In the genomic region with DNA sequence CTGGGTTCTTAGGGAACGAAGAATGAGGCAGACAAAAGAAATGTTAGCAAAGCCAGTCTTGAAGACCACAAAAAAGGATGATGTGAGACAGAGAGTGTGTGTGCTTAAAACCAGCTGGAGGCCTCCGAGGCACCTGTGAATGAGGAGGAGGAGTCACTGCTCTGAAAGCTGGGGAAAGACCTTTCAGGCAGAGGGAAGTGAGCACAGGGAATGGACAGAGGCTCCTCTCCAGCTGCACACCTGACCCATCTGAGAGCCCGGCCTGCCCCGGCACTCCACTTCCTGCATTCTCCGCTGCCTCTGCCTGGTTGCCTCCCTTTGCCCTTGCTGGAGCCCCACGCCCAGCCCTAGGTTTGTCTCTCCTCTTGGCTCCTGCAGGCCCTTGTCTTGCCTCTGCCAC, we compare ENCODE assay signal across 20 cellular contexts. TPM values are rescaled to one million over a fixed set of nuclear protein-coding genes. Genes with fewer than 3 reads are reported as not detected.
DNase-seq lines count a peak whose midpoint lies in the region; ATAC-seq, FAIRE-seq and TF ChIP-seq lines count a peak whose summit lies in the region.
"Had no signal": no experiment of that assay in that cellular context is flagged by ENCODE, and none has a peak within 500 bp of the region (broad histone marks: within the 10 kb centered on the region; RNA-seq: fewer than 3 reads in every experiment).

No MANE protein-coding gene starts in this region.

- no peak overlapping the region for H3K27ac ChIP-seq in CD4-positive, CD25-positive, alpha-beta regulatory T cell (ENCODE audit: insufficient read depth, low read length, poor library complexity, severe bottlenecking)
- H3K27ac ChIP-seq in DND-41 (ENCODE audit: low read length): no peak overlapping the region
- no peak overlapping the region for H3K27ac ChIP-seq in kidney (ENCODE audit: low read depth in 2 of 2, low read length in 2 of 2)
- H3K27ac ChIP-seq: heart left ventricle, pancreas, transverse colon, WERI-Rb-1 had no signal

- no peaks in the 10 kb centered on the region for H4K20me1 ChIP-seq in DND-41 (ENCODE audit: insufficient read depth, low read length)

- peak overlapping the region in 2 of 3 donors; percentile 53 to 71 for H3K27ac Mint-ChIP-seq in CD4-positive, CD25-positive, alpha-beta regulatory T cell
- H3K27ac Mint-ChIP-seq: activated CD4-positive, alpha-beta memory T cell treated with anti-CD3 and anti-CD28 coated beads for 36 hours had no signal

- peaks cover 0 to 7% (median 2%) of the 10 kb centered on the region in 4 donors for H3K4me1 Mint-ChIP-seq in CD4-positive, CD25-positive, alpha-beta regulatory T cell

- no peak for TF ChIP-seq POLR2A in erythroblast (IDR thresholded peaks at IDR 0.05; ENCODE audit: low read length)

- H3K4me3 Mint-ChIP-seq in CD4-positive, CD25-positive, alpha-beta regulatory T cell: peak overlapping the region in 1 of 4 donors; percentile 39
- H3K4me3 Mint-ChIP-seq: activated CD4-positive, alpha-beta memory T cell treated with anti-CD3 and anti-CD28 coated beads for 36 hours; activated naive CD4-positive, alpha-beta T cell treated with anti-CD3 and anti-CD28 coated beads, Interleukin-2, amount 50 U/mL, for 24 hours; activated T-cell treated with anti-CD3 and anti-CD28 coated beads, Interleukin-2, amount 50 U/mL, for 4 hours had no signal

- H2AFZ ChIP-seq in DND-41 (ENCODE audit: low read depth, low read length): no peak overlapping the region

- H3K36me3 Mint-ChIP-seq in CD4-positive, CD25-positive, alpha-beta regulatory T cell: peaks cover 42% of the 10 kb centered on the region

- peaks cover 54% of the 10 kb centered on the region for H3K36me3 ChIP-seq in CD4-positive, CD25-positive, alpha-beta regulatory T cell (ENCODE audit: control insufficient read depth, insufficient read depth, low read length)
- H3K36me3 ChIP-seq in DND-41 (ENCODE audit: insufficient read depth, low read length) (no peaks in the 10 kb centered on the region), kidney (ENCODE audit: control insufficient read depth in 1 of 2, insufficient read depth in 2 of 2, low read length in 2 of 2) (peaks cover 6 to 25% of the 10 kb centered on the region in 2 donors)
- H3K36me3 ChIP-seq: pancreas had no signal

- no peak for TF ChIP-seq CTCF in DND-41 (IDR thresholded peaks at IDR 0.05; ENCODE audit: borderline replicate concordance, extremely low read depth, low read length, poor library complexity, severe bottlenecking)
- TF ChIP-seq CTCF in kidney (IDR thresholded peaks at IDR 0.05; ENCODE audit: borderline replicate concordance, extremely low read depth, insufficient read depth): no peak

- ATAC-seq in CD4-positive, CD25-positive, alpha-beta regulatory T cell (ENCODE audit: low read depth in 2 of 2): no peak
- peak; percentile 67 for ATAC-seq in DND-41 (ENCODE audit: insufficient read depth, low read depth)
- ATAC-seq in HG03097 (IDR thresholded peaks at IDR 0.05; ENCODE audit: low FRiP score, unreplicated experiment): no peak

- DNase-seq in CD4-positive, CD25-positive, alpha-beta regulatory T cell: no peak
- peak; percentile 40 for DNase-seq in DND-41
- DNase-seq in NCI-H510A treated with DMSO at 0.1 percent for 48 hours (lab: John Stamatoyannopoulos, UW): peak; percentile 90
- DNase-seq in kidney: peak; percentile 63
- DNase-seq in erythroblast (lab: John Stamatoyannopoulos, UW): no peak
- DNase-seq in NCI-H1694 treated with DMSO at 0.1 percent for 48 hours (lab: John Stamatoyannopoulos, UW): no peak
- DNase-seq: activated CD4-positive, alpha-beta memory T cell treated with anti-CD3 and anti-CD28 coated beads for 36 hours; activated T-cell treated with anti-CD3 and anti-CD28 coated beads, Interleukin-2, amount 50 U/mL, for 4 hours; HCEC 1CT; heart left ventricle; lower lobe of right lung; NCI-H1436; NCI-H526; pancreas; SHP77 treated with DMSO at 0.1 percent for 48 hours; stimulated activated naive CD4-positive, alpha-beta T cell; transverse colon; WERI-Rb-1 had no signal

- no peaks in the 10 kb centered on the region for H3K27me3 Mint-ChIP-seq in CD4-positive, CD25-positive, alpha-beta regulatory T cell
- H3K27me3 Mint-ChIP-seq: activated CD4-positive, alpha-beta memory T cell treated with anti-CD3 and anti-CD28 coated beads for 36 hours; activated naive CD4-positive, alpha-beta T cell treated with anti-CD3 and anti-CD28 coated beads, Interleukin-2, amount 50 U/mL, for 24 hours had no signal

- no peaks in the 10 kb centered on the region for H3K79me2 ChIP-seq in DND-41 (ENCODE audit: insufficient read depth, low read length)

- no peak overlapping the region for H3K4me3 ChIP-seq in CD4-positive, CD25-positive, alpha-beta regulatory T cell (ENCODE audit: low read depth, low read length)
- H3K4me3 ChIP-seq in DND-41 (ENCODE audit: low read depth in 1 of 2, low read length in 2 of 2) (no peak overlapping the region), kidney (ENCODE audit: low read length in 2 of 2) (no peak overlapping the region)
- H3K4me3 ChIP-seq: heart left ventricle, lower lobe of right lung, pancreas, transverse colon had no signal

- no peaks in the 10 kb centered on the region for H3K27me3 ChIP-seq in CD4-positive, CD25-positive, alpha-beta regulatory T cell (ENCODE audit: control insufficient read depth, insufficient read depth, low read length)
- no peaks in the 10 kb centered on the region for H3K27me3 ChIP-seq in DND-41 (ENCODE audit: insufficient read depth, low read length, poor library complexity)
- H3K27me3 ChIP-seq: heart left ventricle, pancreas, transverse colon had no signal

- intact Hi-C loops in kidney (cut with DNase I): loop anchor here (10.0 kb wide), 1 partner anchor 143 kb away; a partner anchor contains a TSS

- H3K9me3 Mint-ChIP-seq in CD4-positive, CD25-positive, alpha-beta regulatory T cell: no peaks in the 10 kb centered on the region
- H3K9me3 Mint-ChIP-seq: activated CD4-positive, alpha-beta memory T cell treated with anti-CD3 and anti-CD28 coated beads for 36 hours; activated naive CD4-positive, alpha-beta T cell treated with anti-CD3 and anti-CD28 coated beads, Interleukin-2, amount 50 U/mL, for 24 hours; activated T-cell treated with anti-CD3 and anti-CD28 coated beads, Interleukin-2, amount 50 U/mL, for 4 hours had no signal

- FAIRE-seq in kidney (lab: Jason Lieb, UNC): no peak
- FAIRE-seq: pancreas had no signal

- H3K4me2 ChIP-seq in DND-41 (ENCODE audit: insufficient read depth, low read length): no peak overlapping the region

- no peaks in the 10 kb centered on the region for H3K4me1 ChIP-seq in CD4-positive, CD25-positive, alpha-beta regulatory T cell (ENCODE audit: control insufficient read depth, insufficient read depth, low read length, poor library complexity, severe bottlenecking)
- H3K4me1 ChIP-seq in DND-41 (ENCODE audit: insufficient read depth, low read length) (no peaks in the 10 kb centered on the region), kidney (ENCODE audit: control insufficient read depth in 1 of 2, insufficient read depth in 1 of 2, low read depth in 1 of 2, low read length in 2 of 2) (no peaks in the 10 kb centered on the region)
- H3K4me1 ChIP-seq: pancreas, transverse colon had no signal

- H3K9me3 ChIP-seq in CD4-positive, CD25-positive, alpha-beta regulatory T cell (ENCODE audit: control insufficient read depth in 2 of 2, low read length in 2 of 2): no peaks in the 10 kb centered on the region
- H3K9me3 ChIP-seq in DND-41 (ENCODE audit: insufficient read depth, low read length, severe bottlenecking) (no peaks in the 10 kb centered on the region), kidney (ENCODE audit: control insufficient read depth in 1 of 2, low read length in 2 of 2) (no peaks in the 10 kb centered on the region)
- H3K9me3 ChIP-seq: heart left ventricle, lower lobe of right lung, pancreas, transverse colon had no signal

- no peak overlapping the region for H3K9ac ChIP-seq in DND-41 (ENCODE audit: low read depth, low read length)
- H3K9ac ChIP-seq in kidney (ENCODE audit: low read length in 2 of 2): no peak overlapping the region

RNA-seq across cellular contexts. Expression of a gene that starts 55.2 kb away (rescaled TPM):
- 141 TPM for total RNA-seq in CD4-positive, CD25-positive, alpha-beta regulatory T cell
- 1 to 10 TPM; 4.5 to 6.7 (median 6.0) TPM for polyA plus RNA-seq in CD4-positive, CD25-positive, alpha-beta regulatory T cell
- total RNA-seq in kidney: 48.3 TPM
- 37.6 TPM for polyA plus RNA-seq in kidney (ENCODE audit: insufficient read depth, low read depth, low replicate concordance)

Comparison
In these comparisons a context has a peak if more than half of its experiments do, and no peak if none do; other contexts are left out.
1. DNase-seq: peak in DND-41 (single experiment), NCI-H510A treated with DMSO at 0.1 percent for 48 hours (single experiment) and kidney (single experiment); none in CD4-positive, CD25-positive, alpha-beta regulatory T cell (0 of 3), erythroblast (0 of 2) and NCI-H1694 treated with DMSO at 0.1 percent for 48 hours (single experiment).